Comparison of ENCODE assay signal across 1 cellular context in the genomic region with DNA sequence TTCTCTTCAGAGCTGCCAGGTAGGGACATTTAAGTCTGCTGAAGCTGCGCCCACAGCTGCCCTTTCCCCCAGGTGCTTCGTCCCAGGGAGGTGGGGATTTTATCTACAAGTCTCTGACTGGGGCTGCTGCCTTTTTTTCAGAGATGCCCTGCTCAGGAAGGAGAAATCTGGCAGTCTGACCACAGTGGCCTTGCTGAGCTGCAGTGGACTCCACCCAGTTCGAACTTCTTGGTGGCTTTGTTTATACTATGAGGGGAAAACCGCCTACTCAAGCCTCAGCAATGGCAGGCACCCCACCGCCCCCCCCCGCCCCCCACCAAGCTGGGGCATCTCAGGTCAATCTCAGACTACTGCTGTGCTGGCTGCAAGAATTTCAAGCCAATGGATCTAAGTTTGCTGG.
TF ChIP-seq lines count a peak whose summit lies in the region.

No MANE protein-coding gene starts in this region.

TF ChIP-seq in IMR-90, 13 proteins besides CTCF, POLR2A, EP300 and RAD21 (continued from another document):
- TF ChIP-seq SMC3 (IDR thresholded peaks at IDR 0.05; ENCODE audit: low read depth, low read length) (no peak), FOS (IDR thresholded peaks at IDR 0.05; ENCODE audit: low read depth, low read length) (no peak), NFE2L2 (IDR thresholded peaks at IDR 0.05; ENCODE audit: low read depth, low read length) (no peak), RFX5 (IDR thresholded peaks at IDR 0.05; ENCODE audit: low read depth, low read length) (no peak), MXI1 (IDR thresholded peaks at IDR 0.05; ENCODE audit: borderline replicate concordance, low read depth, low read length) (no peak)
- TF ChIP-seq, protein P1, sequence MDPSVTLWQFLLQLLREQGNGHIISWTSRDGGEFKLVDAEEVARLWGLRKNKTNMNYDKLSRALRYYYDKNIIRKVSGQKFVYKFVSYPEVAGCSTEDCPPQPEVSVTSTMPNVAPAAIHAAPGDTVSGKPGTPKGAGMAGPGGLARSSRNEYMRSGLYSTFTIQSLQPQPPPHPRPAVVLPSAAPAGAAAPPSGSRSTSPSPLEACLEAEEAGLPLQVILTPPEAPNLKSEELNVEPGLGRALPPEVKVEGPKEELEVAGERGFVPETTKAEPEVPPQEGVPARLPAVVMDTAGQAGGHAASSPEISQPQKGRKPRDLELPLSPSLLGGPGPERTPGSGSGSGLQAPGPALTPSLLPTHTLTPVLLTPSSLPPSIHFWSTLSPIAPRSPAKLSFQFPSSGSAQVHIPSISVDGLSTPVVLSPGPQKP (IDR thresholded peaks at IDR 0.05; ENCODE audit: borderline replicate concordance, low read depth, low read length): no peak
